9 cellular contexts compared by ENCODE assay signal in the genomic region with DNA sequence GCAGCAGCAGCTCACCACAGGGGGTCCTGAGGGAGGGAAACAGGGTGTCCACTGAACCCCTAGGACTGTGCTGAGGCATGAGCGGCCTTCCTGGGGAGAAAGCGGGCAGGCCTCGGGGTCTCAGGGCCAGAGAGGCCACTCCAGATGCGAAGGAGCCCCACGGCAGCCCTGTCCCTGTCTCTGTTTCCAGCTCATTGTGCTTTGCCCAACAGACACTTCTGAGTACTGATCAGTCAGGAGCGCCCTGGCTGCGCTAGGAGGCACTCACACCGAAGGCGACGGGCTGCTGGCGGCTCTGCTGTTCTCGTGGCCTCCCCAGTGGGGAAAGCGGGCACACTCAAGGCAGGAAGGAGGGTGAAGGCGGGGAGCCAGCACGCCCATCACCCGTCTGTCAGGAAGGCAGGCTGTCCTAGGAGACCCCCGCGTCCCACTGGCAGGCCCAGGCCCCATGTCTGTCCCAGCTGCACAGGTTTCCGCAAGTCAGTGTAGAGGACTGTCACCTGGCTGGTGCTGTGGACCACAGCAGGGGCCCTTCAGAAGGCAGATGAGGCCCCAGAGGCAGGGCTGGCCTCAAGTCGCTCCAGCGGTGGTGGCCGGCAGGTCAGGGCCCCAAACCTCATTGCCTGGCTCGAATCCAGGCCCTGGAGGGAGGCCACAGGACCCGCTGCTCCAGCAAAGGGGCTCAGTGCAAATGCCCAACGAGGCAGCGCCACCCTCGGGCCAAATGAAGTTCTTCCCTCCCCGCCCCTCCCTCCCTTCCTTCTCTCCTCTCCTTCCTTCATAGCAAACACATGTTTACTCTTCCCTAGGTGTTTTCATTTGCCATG. TPM values are rescaled to one million over a fixed set of nuclear protein-coding genes. Genes with fewer than 3 reads are reported as not detected.
DNase-seq lines count a peak whose midpoint lies in the region; ATAC-seq and TF ChIP-seq lines count a peak whose summit lies in the region.
"Had no signal": no experiment of that assay in that cellular context is flagged by ENCODE, and none has a peak within 500 bp of the region (broad histone marks: within the 10 kb centered on the region; RNA-seq: fewer than 3 reads in every experiment).

No MANE protein-coding gene starts in this region.

- H3K4me3 ChIP-seq in BLaER1 treated with 17β-estradiol and CSF1 and Interleukin-3, amounts not matched to agents 10 nM and 100 nM, result peak overlapping the region in 9 of 10 experiments; percentile 18 to 55 (median 26); a peak in 11 of 20 replicates
- H3K4me3 ChIP-seq in Karpas-422 (ENCODE audit: low read length) (peak overlapping the region; percentile 57), colonic mucosa (peak overlapping the region; percentile 26)
- no peak overlapping the region for H3K4me3 ChIP-seq in CD8-positive, alpha-beta T cell (ENCODE audit: low read depth, low read length)

- peaks cover 0 to 13% (median 0%) of the 10 kb centered on the region in 11 experiments; a peak in 1 of 22 replicates for H4K20me1 ChIP-seq in BLaER1 treated with 17β-estradiol and CSF1 and Interleukin-3, amounts not matched to agents 10 nM and 100 nM
- H4K20me1 ChIP-seq in Karpas-422 (ENCODE audit: insufficient read depth, low read depth, low read length), result no peaks in the 10 kb centered on the region

- peaks cover 23 to 26% (median 25%) of the 10 kb centered on the region in 11 experiments for H3K9me3 ChIP-seq in BLaER1 treated with 17β-estradiol and CSF1 and Interleukin-3, amounts not matched to agents 10 nM and 100 nM (replicated peaks in 1 of 11)
- H3K9me3 ChIP-seq in Karpas-422 (ENCODE audit: low read length) (peaks cover 6% of the 10 kb centered on the region; the same call in 1 of the 2 replicates), colonic mucosa (no peaks in the 10 kb centered on the region)
- no peaks in the 10 kb centered on the region for H3K9me3 ChIP-seq in CD8-positive, alpha-beta T cell (ENCODE audit: low read length)

- POLR2A ChIA-PET in CD8-positive, alpha-beta T cell (lab: Charles Lee), result no interaction called here

- H3K4me1 Mint-ChIP-seq in type B pancreatic cell (ENCODE audit: unreplicated experiment), result peaks cover 3% of the 10 kb centered on the region
- H3K4me1 Mint-ChIP-seq in CD8-positive, alpha-beta T cell (ENCODE audit: low read depth), result peaks cover 4% of the 10 kb centered on the region

- H3K4me2 ChIP-seq in BLaER1 treated with 17β-estradiol and CSF1 and Interleukin-3, amounts not matched to agents 10 nM and 100 nM, result peak overlapping the region; percentile 85 to 96 (median 92)
- H3K4me2 ChIP-seq in Karpas-422 (ENCODE audit: low read depth, low read length, poor library complexity, severe bottlenecking), result peak overlapping the region; percentile 70

- H3K4me1 ChIP-seq in BLaER1 treated with 17β-estradiol and CSF1 and Interleukin-3, amounts not matched to agents 10 nM and 100 nM, result peaks cover 41 to 79% (median 68%) of the 10 kb centered on the region in 10 experiments
- peaks cover 33% of the 10 kb centered on the region for H3K4me1 ChIP-seq in Karpas-422 (ENCODE audit: low read length)
- peaks cover 7% of the 10 kb centered on the region for H3K4me1 ChIP-seq in colonic mucosa
- peaks cover 5% of the 10 kb centered on the region for H3K4me1 ChIP-seq in CD8-positive, alpha-beta T cell (ENCODE audit: insufficient read depth, low read length)

- H3K36me3 ChIP-seq in BLaER1 treated with 17β-estradiol and CSF1 and Interleukin-3, amounts not matched to agents 10 nM and 100 nM, result 0 out of 22 replicates have a peak, but pooled peaks cover 0 to 5% (median 0%) of the 10 kb centered on the region in 11 experiments
- H3K36me3 ChIP-seq in Karpas-422 (ENCODE audit: insufficient read depth, low read length) (no peaks in the 10 kb centered on the region), colonic mucosa (no peaks in the 10 kb centered on the region)
- H3K36me3 ChIP-seq in CD8-positive, alpha-beta T cell (ENCODE audit: insufficient read depth, low read length), result no peaks in the 10 kb centered on the region

- peak; percentile 11 for ATAC-seq in GM18909 (IDR thresholded peaks at IDR 0.05; ENCODE audit: poor library complexity, unreplicated experiment)
- ATAC-seq in CD8-positive, alpha-beta T cell, result no peak

- peaks cover 0 to 36% (median 0%) of the 10 kb centered on the region in 11 experiments; a peak in 5 of 22 replicates for H3K27me3 ChIP-seq in BLaER1 treated with 17β-estradiol and CSF1 and Interleukin-3, amounts not matched to agents 10 nM and 100 nM
- no peaks in the 10 kb centered on the region for H3K27me3 ChIP-seq in Karpas-422 (ENCODE audit: low read length)
- no peaks in the 10 kb centered on the region for H3K27me3 ChIP-seq in colonic mucosa
- H3K27me3 ChIP-seq in CD8-positive, alpha-beta T cell (ENCODE audit: insufficient read depth, low read length), result no peaks in the 10 kb centered on the region

- CTCF ChIA-PET in CD8-positive, alpha-beta T cell (lab: Charles Lee), result no interaction called here

- TF ChIP-seq CTCF in colonic mucosa (IDR thresholded peaks at IDR 0.05), result peak; percentile 44
- peak; percentile 34 for TF ChIP-seq CTCF in type B pancreatic cell (conservative IDR thresholded peaks at IDR 0.05)
- no peak for TF ChIP-seq CTCF in CD8-positive, alpha-beta T cell (IDR thresholded peaks at IDR 0.05)

- no peaks in the 10 kb centered on the region for H3K79me2 ChIP-seq in Karpas-422 (ENCODE audit: low read length)

- H3K9me3 Mint-ChIP-seq in type B pancreatic cell, result no peaks in the 10 kb centered on the region
- H3K9me3 Mint-ChIP-seq in CD8-positive, alpha-beta T cell, result no peaks in the 10 kb centered on the region

- no peaks in the 10 kb centered on the region for H3K36me3 Mint-ChIP-seq in type B pancreatic cell
- H3K36me3 Mint-ChIP-seq in CD8-positive, alpha-beta T cell, result no peaks in the 10 kb centered on the region

- H3K27ac Mint-ChIP-seq in type B pancreatic cell, result no peak overlapping the region
- no peak overlapping the region for H3K27ac Mint-ChIP-seq in CD8-positive, alpha-beta T cell

- peak overlapping the region in 9 of 11 experiments; percentile 32 to 74 (median 64); a peak in 17 of 22 replicates for H3K27ac ChIP-seq in BLaER1 treated with 17β-estradiol and CSF1 and Interleukin-3, amounts not matched to agents 10 nM and 100 nM
- H3K27ac ChIP-seq in Karpas-422 (ENCODE audit: low read length) (no peak overlapping the region), colonic mucosa (no peak overlapping the region)
- no peak overlapping the region for H3K27ac ChIP-seq in CD8-positive, alpha-beta T cell (ENCODE audit: low read depth, low read length)

- H3K4me3 Mint-ChIP-seq in type B pancreatic cell, result no peak overlapping the region
- no peak overlapping the region for H3K4me3 Mint-ChIP-seq in CD8-positive, alpha-beta T cell

- peak overlapping the region; percentile 98; the same call in 1 of the 2 replicates for H2AFZ ChIP-seq in Karpas-422 (ENCODE audit: low read length)

- peak; percentile 81 for DNase-seq in Karpas-422
- DNase-seq in colonic mucosa, result no peak
- DNase-seq in type B pancreatic cell (ENCODE audit: extremely low spot score, unreplicated experiment), result peak; percentile 63
- DNase-seq in ureter (ENCODE audit: low spot score), result no peak
- DNase-seq in NCI-H2227 treated with DMSO at 0.1 percent for 48 hours (lab: John Stamatoyannopoulos, UW), result no peak
- no peak for DNase-seq in CD8-positive, alpha-beta T cell

- H3K9me2 ChIP-seq in Karpas-422 (replicated peaks; ENCODE audit: insufficient read depth, low read length), result no peaks in the 10 kb centered on the region

- peak overlapping the region in 10 of 11 experiments; percentile 25 to 74 (median 63); a peak in 21 of 22 replicates for H3K9ac ChIP-seq in BLaER1 treated with 17β-estradiol and CSF1 and Interleukin-3, amounts not matched to agents 10 nM and 100 nM
- peak overlapping the region; percentile 64 for H3K9ac ChIP-seq in Karpas-422 (ENCODE audit: low read length)
- H3K9ac ChIP-seq in colonic mucosa (ENCODE audit: low read depth in 2 of 2, low read length in 2 of 2), result peak overlapping the region in 1 of 2 donors; percentile 32

- intact Hi-C loops in colonic mucosa (cut with DNase I), result loop anchor here (5.0 kb wide), 1 partner anchor 250 kb away; a partner anchor contains a TSS
- intact Hi-C loops in CD8-positive, alpha-beta T cell (cut with DNase I, micrococcal nuclease), result no loop called here

- H3K27me3 Mint-ChIP-seq in type B pancreatic cell, result no peaks in the 10 kb centered on the region
- no peaks in the 10 kb centered on the region for H3K27me3 Mint-ChIP-seq in CD8-positive, alpha-beta T cell (ENCODE audit: low read depth)

RNA-seq across cellular contexts. Expression of a gene that starts 6.8 kb away (rescaled TPM):
- total RNA-seq in Karpas-422 (2014; rRNA removed; shearing (Covaris generic); ENCODE audit: low replicate concordance), result 1.0 TPM in 2 replicates
- total RNA-seq in colonic mucosa (under 1 TPM; 0.08 to 0.12 TPM), type B pancreatic cell (ENCODE audit: low replicate concordance) (0.12 and 0.24 TPM in 2 replicates), ureter (2.4 TPM)
- not detected for total RNA-seq in CD8-positive, alpha-beta T cell
- total RNA-seq: endothelial cell of umbilical vein had no signal

RNA-seq across cellular contexts. Expression of a gene that starts 31.6 kb away (rescaled TPM):
- total RNA-seq in Karpas-422 (2014; rRNA removed; shearing (Covaris generic); ENCODE audit: low replicate concordance), result not detected in 2 replicates
- total RNA-seq in colonic mucosa (under 1 TPM; 0.07 to 0.13 TPM), type B pancreatic cell (ENCODE audit: low replicate concordance) (0.07 TPM in 1 of 2 replicates, not detected in the other), ureter (2.2 TPM)
- not detected for total RNA-seq in CD8-positive, alpha-beta T cell
- total RNA-seq: endothelial cell of umbilical vein had no signal

RNA-seq across cellular contexts. Expression of a gene that starts 46.1 kb away (rescaled TPM):
- total RNA-seq in Karpas-422 (2014; rRNA removed; shearing (Covaris generic); ENCODE audit: low replicate concordance), result 20.5 and 48.0 TPM in 2 replicates
- total RNA-seq in colonic mucosa (10 to 100 TPM; 10.2 to 36.9 TPM), type B pancreatic cell (ENCODE audit: low replicate concordance) (21.4 and 34.5 TPM in 2 replicates), ureter (21.6 TPM)
- 10 to 100 TPM in 1 of 2 experiments, 1 to 10 TPM in 1; 5.8 to 11.8 TPM for total RNA-seq in CD8-positive, alpha-beta T cell

RNA-seq across cellular contexts. Expression of a gene that starts 51.9 kb away (rescaled TPM):
- 2.8 and 4.1 TPM in 2 replicates for total RNA-seq in Karpas-422 (2014; rRNA removed; shearing (Covaris generic); ENCODE audit: low replicate concordance)
- total RNA-seq in colonic mucosa (under 1 TPM in 1 of 2 donors, not detected in 1; 0.50 TPM), type B pancreatic cell (ENCODE audit: low replicate concordance) (0.29 and 3.8 TPM in 2 replicates), ureter (1.8 TPM)
- total RNA-seq in CD8-positive, alpha-beta T cell, result not detected

Comparison
In these comparisons a context has a peak if more than half of its experiments do, and no peak if none do; other contexts are left out.
1. H3K27ac ChIP-seq: peak in BLaER1 treated with 17β-estradiol and CSF1 and Interleukin-3, amounts not matched to agents 10 nM and 100 nM (9 of 11); none in Karpas-422 (single experiment), colonic mucosa (single experiment) and CD8-positive, alpha-beta T cell (single experiment).
2. DNase-seq: peak in Karpas-422 (single experiment) and type B pancreatic cell (single experiment); none in colonic mucosa (single experiment), ureter (single experiment), NCI-H2227 treated with DMSO at 0.1 percent for 48 hours (single experiment) and CD8-positive, alpha-beta T cell (0 of 7).